In genomic region chr11:6646040-6646439, GRCh38 we compare ENCODE assay signal across 2 cellular contexts.
TF ChIP-seq lines count a peak whose summit lies in the region.

No MANE protein-coding gene starts in this region.

TF ChIP-seq in liver, 16 proteins besides CTCF, POLR2A, EP300 and RAD21:
- peak; percentile 51 for TF ChIP-seq NR2F2 (IDR thresholded peaks at IDR 0.05)
- no peak for TF ChIP-seq YY1 (IDR thresholded peaks at IDR 0.05)
- no peak for TF ChIP-seq REST (IDR thresholded peaks at IDR 0.05)

TF ChIP-seq in HepG2, 621 proteins besides CTCF, POLR2A, EP300 and RAD21:
- no peak for TF ChIP-seq RERE (CRISPR knock-in tag; IDR thresholded peaks at IDR 0.05; ENCODE audit: low read depth)
- no peak for TF ChIP-seq HNRNPUL1 (IDR thresholded peaks at IDR 0.05; ENCODE audit: low read depth, low read length)
- TF ChIP-seq KLF15 (CRISPR knock-in tag; IDR thresholded peaks at IDR 0.05; ENCODE audit: borderline replicate concordance) = no peak
- TF ChIP-seq REPIN1 (CRISPR knock-in tag; IDR thresholded peaks at IDR 0.05; ENCODE audit: borderline replicate concordance, low read depth) = no peak
- no peak for TF ChIP-seq ZFP36L2 (CRISPR knock-in tag; IDR thresholded peaks at IDR 0.05)
- no peak for TF ChIP-seq EZH2 (conservative IDR thresholded peaks at IDR 0.05; ENCODE audit: low read depth, low read length)
- TF ChIP-seq KMT2B (CRISPR knock-in tag; IDR thresholded peaks at IDR 0.05) = no peak
- no peak for TF ChIP-seq SIX4 (CRISPR knock-in tag; IDR thresholded peaks at IDR 0.05)
- no peak for TF ChIP-seq ZNF567 (CRISPR knock-in tag; IDR thresholded peaks at IDR 0.05; ENCODE audit: borderline replicate concordance)
- TF ChIP-seq HOXA5 (CRISPR knock-in tag; IDR thresholded peaks at IDR 0.05) = no peak
- no peak for TF ChIP-seq TAF15 (IDR thresholded peaks at IDR 0.05; ENCODE audit: low read depth, low read length, poor library complexity, severe bottlenecking)
- no peak for TF ChIP-seq PRDM4 (CRISPR knock-in tag; IDR thresholded peaks at IDR 0.05; ENCODE audit: borderline replicate concordance)
- no peak for TF ChIP-seq TEAD2 (CRISPR knock-in tag; IDR thresholded peaks at IDR 0.05)
- no peak for TF ChIP-seq TAF1 (CRISPR knock-in tag; IDR thresholded peaks at IDR 0.05)
- no peak for TF ChIP-seq NR2C2 (CRISPR knock-in tag; IDR thresholded peaks at IDR 0.05; ENCODE audit: borderline replicate concordance)
- TF ChIP-seq MTA1 (CRISPR knock-in tag; IDR thresholded peaks at IDR 0.05; ENCODE audit: borderline replicate concordance) = no peak
- TF ChIP-seq DBP (CRISPR knock-in tag; IDR thresholded peaks at IDR 0.05; ENCODE audit: not compliant biosample characterization) = no peak
